8 cellular contexts compared by ENCODE assay signal in genomic region chr4:82891728-82892466, GRCh38. TPM values are rescaled to one million over a fixed set of nuclear protein-coding genes. Genes with fewer than 3 reads are reported as not detected.
DNase-seq lines count a peak whose midpoint lies in the region; ATAC-seq and TF ChIP-seq lines count a peak whose summit lies in the region.

No MANE protein-coding gene starts in this region.

- peak overlapping the region; percentile 89 for H3K4me3 Mint-ChIP-seq in progenitor cell of endocrine pancreas (ENCODE audit: low read depth)

- peak overlapping the region; percentile 99 for H3K27ac ChIP-seq in fibroblast of lung (ENCODE audit: insufficient read depth, low read length)

- peak overlapping the region; percentile 55 to 98 (median 88) for H3K4me3 ChIP-seq in fibroblast of lung (replicated peaks in 1 of 4; ENCODE audit: control extremely low read depth in 1 of 4, insufficient read depth in 1 of 4, low read depth in 3 of 4, low read length in 4 of 4)

- H4K20me1 ChIP-seq in fibroblast of lung (ENCODE audit: control insufficient read depth, extremely low read depth, insufficient read depth, low read length): peaks cover 3% of the 10 kb centered on the region

- peaks cover 43% of the 10 kb centered on the region for H3K4me1 Mint-ChIP-seq in progenitor cell of endocrine pancreas (ENCODE audit: low read depth)

- peak overlapping the region; percentile 22 for H2AFZ ChIP-seq in fibroblast of lung (ENCODE audit: low read length)

- peak overlapping the region; percentile 98 for H3K27ac Mint-ChIP-seq in progenitor cell of endocrine pancreas

- H3K9me3 Mint-ChIP-seq in progenitor cell of endocrine pancreas (ENCODE audit: low read depth): no peaks in the 10 kb centered on the region

- DNase-seq in A172 (ENCODE audit: low spot score) (peak; percentile 16), fibroblast of lung (ENCODE audit: low read depth in 2 of 2) (peak in 1 of 2 donors; percentile 44), progenitor cell of endocrine pancreas (ENCODE audit: low spot score, unreplicated experiment) (no peak), DMS153 treated with DMSO at 0.1 percent for 48 hours (lab: John Stamatoyannopoulos, UW; ENCODE audit: unreplicated experiment) (no peak), NCI-H526 (lab: John Stamatoyannopoulos, UW) (no peak)
- DNase-seq in activated CD8-positive, alpha-beta memory T cell treated with anti-CD3 and anti-CD28 coated beads, Interleukin-2, amount 50 U/mL, for 4 hours: no peak

- H3K36me3 Mint-ChIP-seq in progenitor cell of endocrine pancreas (ENCODE audit: insufficient read depth): peaks cover 17% of the 10 kb centered on the region

- H3K4me2 ChIP-seq in fibroblast of lung (ENCODE audit: extremely low read depth, insufficient read depth, low read length): peak overlapping the region; percentile 49

- H3K27me3 ChIP-seq in fibroblast of lung (ENCODE audit: control insufficient read depth, insufficient read depth, low read length): no peaks in the 10 kb centered on the region

- peak; percentile 4 for ATAC-seq in GM18907 (IDR thresholded peaks at IDR 0.05; ENCODE audit: unreplicated experiment)
- peak; percentile 14; the same call in 2 of the 3 replicates for ATAC-seq in SK-N-SH treated with all-trans-retinoic acid at 6 μM for 48 hours

- H3K27me3 Mint-ChIP-seq in progenitor cell of endocrine pancreas: no peaks in the 10 kb centered on the region

- no peaks in the 10 kb centered on the region for H3K9me3 ChIP-seq in fibroblast of lung (ENCODE audit: control insufficient read depth, insufficient read depth, low read depth, low read length)

- peak overlapping the region; percentile 100 for H3K9ac ChIP-seq in fibroblast of lung (ENCODE audit: insufficient read depth, low read length)

- no peaks in the 10 kb centered on the region for H3K4me1 ChIP-seq in fibroblast of lung (ENCODE audit: control insufficient read depth, extremely low read depth, insufficient read depth, low read length)

- peaks cover 52% of the 10 kb centered on the region for H3K79me2 ChIP-seq in fibroblast of lung (ENCODE audit: control insufficient read depth, insufficient read depth, low read length)

- peaks cover 7% of the 10 kb centered on the region for H3K36me3 ChIP-seq in fibroblast of lung (ENCODE audit: control insufficient read depth, insufficient read depth, low read length)

- TF ChIP-seq CTCF in fibroblast of lung (conservative IDR thresholded peaks at IDR 0.05 in 1 of 2, IDR thresholded peaks at IDR 0.05 in 1 of 2; ENCODE audit: low read depth in 1 of 2, low read length in 2 of 2): no peak
- TF ChIP-seq CTCF in progenitor cell of endocrine pancreas (IDR thresholded peaks at IDR 0.05; ENCODE audit: unreplicated experiment): no peak

TF ChIP-seq in SK-N-SH treated with all-trans-retinoic acid at 6 μM for 48 hours, 23 proteins besides CTCF, POLR2A, EP300 and RAD21:
- TF ChIP-seq ESRRG (CRISPR knock-in tag; IDR thresholded peaks at IDR 0.05): no peak
- TF ChIP-seq TSHZ2 (CRISPR knock-in tag; IDR thresholded peaks at IDR 0.05): no peak
- no peak for TF ChIP-seq ZFP3 (CRISPR knock-in tag; IDR thresholded peaks at IDR 0.05)
- no peak for TF ChIP-seq ZFP30 (CRISPR knock-in tag; IDR thresholded peaks at IDR 0.05)
- no peak for TF ChIP-seq POU6F1 (CRISPR knock-in tag; IDR thresholded peaks at IDR 0.05; ENCODE audit: borderline replicate concordance, low read depth)

RNA-seq across cellular contexts. Expression of gene SEC31A, which starts 0.9 kb away (rescaled TPM):
- 146 and 150 TPM in 2 replicates for total RNA-seq in A172 (2014; rRNA removed; shearing (Covaris generic))
- 297 and 342 TPM in 2 replicates for total RNA-seq in fibroblast of lung
- 421 and 472 TPM in 2 replicates for polyA plus RNA-seq in fibroblast of lung
- 226 and 287 TPM in 2 replicates for polyA plus RNA-seq in fibroblast of lung (2012)
- polyA minus RNA-seq in fibroblast of lung (ENCODE audit: low replicate concordance): 148 and 211 TPM in 2 replicates
- total RNA-seq in progenitor cell of endocrine pancreas: 233 and 250 TPM in 2 replicates

RNA-seq across cellular contexts. Expression of gene THAP9, which starts 8.6 kb away (rescaled TPM):
- 2.9 and 4.6 TPM in 2 replicates for total RNA-seq in A172 (2014; rRNA removed; shearing (Covaris generic))
- total RNA-seq in fibroblast of lung (5.6 and 6.2 TPM in 2 replicates), progenitor cell of endocrine pancreas (10.5 and 14.0 TPM in 2 replicates)
- polyA plus RNA-seq in fibroblast of lung: 1.7 and 2.4 TPM in 2 replicates
- polyA plus RNA-seq in fibroblast of lung (2012): 0.82 and 1.0 TPM in 2 replicates
- 0.98 TPM in 1 of 2 replicates, not detected in the other for polyA minus RNA-seq in fibroblast of lung (ENCODE audit: low replicate concordance)
